In the genomic region with DNA sequence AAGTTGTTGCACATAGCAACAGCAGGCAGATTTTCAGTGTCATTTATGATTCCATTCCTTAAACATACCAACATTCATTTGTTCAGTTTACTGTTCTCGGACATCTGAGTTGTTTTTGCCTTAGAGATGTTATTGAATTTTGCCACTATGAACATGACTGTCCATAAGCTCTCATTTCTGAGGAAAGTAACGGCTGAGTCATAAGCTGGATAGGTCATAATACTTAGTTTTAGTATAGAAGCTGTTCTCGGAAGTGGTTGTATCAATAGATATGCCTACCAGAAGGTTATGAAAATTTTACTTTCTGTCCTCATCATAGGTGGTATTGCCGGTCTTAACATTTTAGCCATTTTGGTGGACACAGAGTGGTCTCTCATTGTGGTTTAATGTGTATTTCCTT, we compare ENCODE assay signal across 33 cellular contexts.
"Had no signal": no experiment of that assay in that cellular context is flagged by ENCODE, and none has a peak within 500 bp of the region (broad histone marks: within the 10 kb centered on the region; RNA-seq: fewer than 3 reads in every experiment).

No MANE protein-coding gene starts in this region.

- H3K4me1 ChIP-seq: esophagus squamous epithelium, gastroesophageal sphincter, heart right ventricle had no signal

- H3K36me3 ChIP-seq: brain microvascular endothelial cell, esophagus squamous epithelium, gastroesophageal sphincter, heart right ventricle, WERI-Rb-1 had no signal

- H3K4me3 ChIP-seq: esophagus squamous epithelium, gastroesophageal sphincter, heart right ventricle, hepatocyte had no signal

- H2AFZ ChIP-seq: hepatocyte had no signal

- DNase-seq: activated B cell treated with CpG ODN at 0.5 μM for 24 hours; activated CD4-positive, alpha-beta memory T cell treated with anti-CD3 and anti-CD28 coated beads, Interleukin-2, amount 10 ng/mL, durations not matched to agents 7 days and 5 days; activated CD4-positive, alpha-beta T cell treated with anti-CD3 and anti-CD28 coated beads for 1 hour; activated CD4-positive, alpha-beta T cell treated with anti-CD3 and anti-CD28 coated beads for 4 hours; activated CD4-positive, alpha-beta T cell treated with anti-CD3 and anti-CD28 coated beads, Interleukin-2, amount 10 ng/mL, durations not matched to agents 7 days and 5 days; activated CD4-positive, alpha-beta T cell treated with anti-CD3 and anti-CD28 coated beads, Interleukin-2, amount 50 U/mL, for 4 hours; activated CD8-positive, alpha-beta memory T cell treated with anti-CD3 and anti-CD28 coated beads, Interleukin-2, amount 50 U/mL, for 48 hours; activated effector memory CD4-positive, alpha-beta T cell treated with Interleukin-2 at 50 U/mL for 16 hours; activated gamma-delta T cell treated with Interleukin-2 at 50 U/mL for 16 hours; activated naive CD4-positive, alpha-beta T cell treated with anti-CD3 and anti-CD28 coated beads, Interleukin-2, amount 50 U/mL, for 16 hours; activated naive CD4-positive, alpha-beta T cell treated with Interleukin-2 at 50 U/mL for 16 hours; activated T-cell treated with anti-CD3 and anti-CD28 coated beads for 4 hours; activated T-cell treated with anti-CD3 and anti-CD28 coated beads, Interleukin-2, amount 50 U/mL, for 24 hours; activated T-cell treated with anti-CD3 and anti-CD28 coated beads, Interleukin-2, amount 50 U/mL, for 72 hours; amniotic stem cell; anterior cingulate cortex; brain microvascular endothelial cell; caudate nucleus; cortex of kidney; dermis blood vessel endothelial cell; effector CD4-positive, alpha-beta T cell; effector memory CD8-positive, alpha-beta T cell; esophagus squamous epithelium; foreskin melanocyte; heart right ventricle; T-helper 17 cell; T1000; WERI-Rb-1 had no signal

- H3K9me3 ChIP-seq: esophagus squamous epithelium, gastroesophageal sphincter had no signal

- H3K27me3 ChIP-seq: brain microvascular endothelial cell, esophagus squamous epithelium, gastroesophageal sphincter, heart right ventricle, hepatocyte had no signal

- H3K79me2 ChIP-seq: hepatocyte had no signal

- H3K4me2 ChIP-seq: hepatocyte had no signal

- FAIRE-seq: astrocyte, colon had no signal

- H3K27ac ChIP-seq: brain microvascular endothelial cell, epithelial cell of prostate, esophagus squamous epithelium, gastroesophageal sphincter, heart right ventricle, hepatocyte, WERI-Rb-1 had no signal
